In genomic region chr9:83299094-83299493, GRCh38 we compare ENCODE assay signal across 19 cellular contexts.
"Had no signal": no experiment of that assay in that cellular context is flagged by ENCODE, and none has a peak within 500 bp of the region (broad histone marks: within the 10 kb centered on the region; RNA-seq: fewer than 3 reads in every experiment).

No MANE protein-coding gene starts in this region.

- H3K27ac ChIP-seq: colonic mucosa, esophagus muscularis mucosa, prostate gland, thoracic aorta, VCaP had no signal

- H3K4me1 ChIP-seq: colonic mucosa, prostate gland had no signal

- H3K27me3 Mint-ChIP-seq: activated CD4-positive, alpha-beta memory T cell treated with anti-CD3 and anti-CD28 coated beads, Interleukin-2, amount 10 ng/mL, durations not matched to agents 7 days and 5 days; activated naive CD8-positive, alpha-beta T cell treated with anti-CD3 and anti-CD28 coated beads, Interleukin-2, amount 50 U/mL, for 24 hours had no signal

- H3K9me3 Mint-ChIP-seq: activated CD4-positive, alpha-beta memory T cell treated with anti-CD3 and anti-CD28 coated beads, Interleukin-2, amount 10 ng/mL, durations not matched to agents 7 days and 5 days; activated naive CD8-positive, alpha-beta T cell treated with anti-CD3 and anti-CD28 coated beads, Interleukin-2, amount 50 U/mL, for 24 hours; activated T-cell treated with anti-CD3 and anti-CD28 coated beads, Interleukin-2, amount 50 U/mL, for 72 hours; nephron; T-helper 1 cell treated with Interleukin-12 subunit alpha and Interleukin-12 subunit beta and Interleukin-4 antibody, amounts not matched to agents 30 μg/mL and 1 μg/mL, for 36 hours had no signal

- ATAC-seq: activated naive CD8-positive, alpha-beta T cell treated with anti-CD3 and anti-CD28 coated beads, Interleukin-2, amount 50 U/mL, for 24 hours; left ventricle myocardium superior; sciatic nerve had no signal

- H3K4me1 Mint-ChIP-seq: activated CD4-positive, alpha-beta memory T cell treated with anti-CD3 and anti-CD28 coated beads, Interleukin-2, amount 10 ng/mL, durations not matched to agents 7 days and 5 days; activated naive CD8-positive, alpha-beta T cell treated with anti-CD3 and anti-CD28 coated beads, Interleukin-2, amount 50 U/mL, for 24 hours had no signal

- H3K27ac Mint-ChIP-seq: activated CD4-positive, alpha-beta memory T cell treated with anti-CD3 and anti-CD28 coated beads, Interleukin-2, amount 10 ng/mL, durations not matched to agents 7 days and 5 days; activated naive CD8-positive, alpha-beta T cell treated with anti-CD3 and anti-CD28 coated beads, Interleukin-2, amount 50 U/mL, for 24 hours; activated T-cell treated with anti-CD3 and anti-CD28 coated beads, Interleukin-2, amount 50 U/mL, for 72 hours; T-helper 1 cell treated with Interleukin-12 subunit alpha and Interleukin-12 subunit beta and Interleukin-4 antibody, amounts not matched to agents 30 μg/mL and 1 μg/mL, for 36 hours had no signal

- H3K27me3 ChIP-seq: colonic mucosa, esophagus muscularis mucosa had no signal

- H3K4me3 Mint-ChIP-seq: activated CD4-positive, alpha-beta memory T cell treated with anti-CD3 and anti-CD28 coated beads, Interleukin-2, amount 10 ng/mL, durations not matched to agents 7 days and 5 days; activated naive CD8-positive, alpha-beta T cell treated with anti-CD3 and anti-CD28 coated beads, Interleukin-2, amount 50 U/mL, for 24 hours; activated T-cell treated with anti-CD3 and anti-CD28 coated beads, Interleukin-2, amount 50 U/mL, for 72 hours; nephron; T-helper 1 cell treated with Interleukin-12 subunit alpha and Interleukin-12 subunit beta and Interleukin-4 antibody, amounts not matched to agents 30 μg/mL and 1 μg/mL, for 36 hours had no signal

- DNase-seq: activated CD4-positive, alpha-beta memory T cell treated with anti-CD3 and anti-CD28 coated beads, Interleukin-2, amount 10 ng/mL, durations not matched to agents 7 days and 5 days; activated CD8-positive, alpha-beta memory T cell treated with anti-CD3 and anti-CD28 coated beads, Interleukin-2, amount 50 U/mL, for 4 hours; activated gamma-delta T cell treated with Interleukin-2 at 50 U/mL for 16 hours; activated naive CD8-positive, alpha-beta T cell treated with anti-CD3 and anti-CD28 coated beads, Interleukin-2, amount 50 U/mL, for 24 hours; activated T-cell treated with anti-CD3 and anti-CD28 coated beads, Interleukin-2, amount 50 U/mL, for 72 hours; colonic mucosa; glutamatergic neuron; left ventricle myocardium superior; mesendoderm; occipital lobe; stimulated activated CD4-positive, alpha-beta T cell treated with anti-CD3 and anti-CD28 coated beads, Interleukin-12 subunit alpha, Interleukin-12 subunit beta, amount 100 ng/mL, for 4 hours; stimulated activated CD4-positive, alpha-beta T cell treated with anti-CD3 and anti-CD28 coated beads, Interleukin-2, amount 100 ng/mL, for 24 hours had no signal

- H3K4me3 ChIP-seq: colonic mucosa, esophagus muscularis mucosa, prostate gland, thoracic aorta had no signal

- H3K9me3 ChIP-seq: colonic mucosa, esophagus muscularis mucosa, prostate gland, thoracic aorta had no signal

- H3K36me3 ChIP-seq: colonic mucosa, prostate gland, thoracic aorta had no signal
